ENCODE assay signal across 24 cellular contexts in the genomic region with DNA sequence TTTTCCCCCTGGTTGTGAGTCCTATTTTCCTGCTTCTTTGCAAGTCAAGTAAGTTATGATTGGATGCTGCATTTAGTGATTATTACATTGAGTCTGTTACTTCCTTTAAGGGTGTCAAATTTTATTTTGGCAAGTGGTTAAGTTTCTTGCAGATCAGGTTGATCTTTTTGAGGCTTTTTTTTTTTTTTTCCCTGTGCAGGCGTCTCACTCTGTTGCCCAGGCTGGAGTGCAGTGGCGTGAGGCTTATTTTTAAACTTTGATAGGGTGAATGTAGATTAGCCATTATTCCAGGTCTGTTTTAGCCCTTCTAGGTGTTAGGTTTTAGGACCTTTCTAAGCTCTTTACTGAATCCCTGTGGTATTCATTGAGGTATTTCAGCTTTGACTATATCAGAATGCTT.
"Had no signal": no experiment of that assay in that cellular context is flagged by ENCODE, and none has a peak within 500 bp of the region (broad histone marks: within the 10 kb centered on the region; RNA-seq: fewer than 3 reads in every experiment).

No MANE protein-coding gene starts in this region.

- H3K4me1 ChIP-seq: esophagus squamous epithelium, left lung, psoas muscle, spleen, tibial nerve had no signal

- H3K4me3 ChIP-seq: esophagus squamous epithelium, left lung, psoas muscle, SK-N-MC, spleen, tibial nerve had no signal

- ATAC-seq: activated CD4-positive, CD25-positive, alpha-beta regulatory T cell treated with anti-CD3 and anti-CD28 coated beads, Interleukin-2, amount 50 U/mL, for 24 hours; left lung; psoas muscle had no signal

- DNase-seq: activated CD4-positive, alpha-beta T cell treated with anti-CD3 and anti-CD28 coated beads for 48 hours; activated CD4-positive, alpha-beta T cell treated with anti-CD3 and anti-CD28 coated beads, Interleukin-2, amount 50 U/mL, for 48 hours; activated CD8-positive, alpha-beta memory T cell treated with anti-CD3 and anti-CD28 coated beads, Interleukin-2, amount 50 U/mL, for 4 hours; activated effector memory CD4-positive, alpha-beta T cell treated with anti-CD3 and anti-CD28 coated beads, Interleukin-2, amount 50 U/mL, for 16 hours; activated naive CD4-positive, alpha-beta T cell treated with anti-CD3 and anti-CD28 coated beads, Interleukin-2, amount 50 U/mL, for 16 hours; activated T-cell treated with anti-CD3 and anti-CD28 coated beads, Interleukin-2, amount 50 U/mL, for 1 hour; amniotic stem cell; dermis blood vessel endothelial cell; effector CD8-positive, alpha-beta T cell; esophagus squamous epithelium; left lung; mammary epithelial cell; nephron progenitor cell; psoas muscle; spleen; stimulated activated naive CD4-positive, alpha-beta T cell treated with Interleukin-2 at 50 U/mL for 16 hours; SW 1271; T-helper 9 cell; WERI-Rb-1 had no signal

- H3K27me3 ChIP-seq: esophagus squamous epithelium, left lung, neutrophil, spleen, tibial nerve had no signal

- H3K36me3 ChIP-seq: left lung, neutrophil, WERI-Rb-1 had no signal

- H3K27ac ChIP-seq: epithelial cell of prostate, esophagus squamous epithelium, left lung, neutrophil, psoas muscle, SK-N-MC, spleen, tibial nerve, WERI-Rb-1 had no signal

- H3K9me3 ChIP-seq: esophagus squamous epithelium, neutrophil, psoas muscle had no signal
